In the genomic region with DNA sequence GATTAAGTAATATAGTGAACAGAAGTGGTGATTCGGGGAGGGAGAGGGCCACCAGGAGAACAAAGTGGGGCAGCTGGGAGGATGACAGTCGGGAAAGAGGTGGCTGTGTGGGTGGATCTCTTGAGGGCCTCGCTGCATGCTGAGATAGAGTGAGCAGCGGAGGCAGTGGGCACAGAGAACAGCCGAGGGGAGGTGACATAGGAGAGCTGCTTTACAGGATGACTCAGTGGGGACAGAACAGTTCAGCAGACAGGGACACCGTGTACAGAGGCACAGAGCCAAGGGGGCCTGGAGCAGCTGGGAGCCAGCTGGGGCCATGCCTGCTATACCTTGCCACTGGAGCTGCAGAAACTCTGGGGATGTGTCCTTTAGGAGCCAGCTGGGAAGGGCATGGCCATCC, we compare ENCODE assay signal across 13 cellular contexts.
DNase-seq lines count a peak whose midpoint lies in the region; ATAC-seq, FAIRE-seq and TF ChIP-seq lines count a peak whose summit lies in the region.
"Had no signal": no experiment of that assay in that cellular context is flagged by ENCODE, and none has a peak within 500 bp of the region (broad histone marks: within the 10 kb centered on the region; RNA-seq: fewer than 3 reads in every experiment).

No MANE protein-coding gene starts in this region.

- H3K36me3 Mint-ChIP-seq in stimulated activated memory B cell treated with anti-CD40 and anti-IgM and Interleukin-4, amounts not matched to agents 10 μg/mL and 1 μg/mL and 100 μg/mL, for 72 hours: no peaks in the 10 kb centered on the region
- H3K36me3 Mint-ChIP-seq: activated naive CD4-positive, alpha-beta T cell treated with anti-CD3 and anti-CD28 coated beads, Interleukin-2, amount 50 U/mL, for 72 hours; T-cell had no signal

- no peak overlapping the region for H3K4me3 Mint-ChIP-seq in stimulated activated memory B cell treated with anti-CD40 and anti-IgM and Interleukin-4, amounts not matched to agents 10 μg/mL and 1 μg/mL and 100 μg/mL, for 72 hours
- H3K4me3 Mint-ChIP-seq: T-cell had no signal

- peaks cover 7% of the 10 kb centered on the region for H3K4me1 Mint-ChIP-seq in stimulated activated memory B cell treated with anti-CD40 and anti-IgM and Interleukin-4, amounts not matched to agents 10 μg/mL and 1 μg/mL and 100 μg/mL, for 72 hours
- H3K4me1 Mint-ChIP-seq: T-cell had no signal

- ATAC-seq in left colon (peak; percentile 46), GM21423 (IDR thresholded peaks at IDR 0.05; ENCODE audit: unreplicated experiment) (no peak), GM21576 (IDR thresholded peaks at IDR 0.05; ENCODE audit: unreplicated experiment) (no peak)
- ATAC-seq in stimulated activated memory B cell treated with anti-CD40 and anti-IgM and Interleukin-4, amounts not matched to agents 10 μg/mL and 1 μg/mL and 100 μg/mL, for 72 hours: peak; percentile 5
- ATAC-seq: activated naive CD4-positive, alpha-beta T cell treated with anti-CD3 and anti-CD28 coated beads, Interleukin-2, amount 50 U/mL, for 72 hours had no signal

- no peak for FAIRE-seq in D721Med (lab: Jason Lieb, UNC)
- FAIRE-seq: G401.6 had no signal

- intact Hi-C loops in left colon (cut with DNase I, micrococcal nuclease): no loop called here

- no peaks in the 10 kb centered on the region for H3K9me3 Mint-ChIP-seq in stimulated activated memory B cell treated with anti-CD40 and anti-IgM and Interleukin-4, amounts not matched to agents 10 μg/mL and 1 μg/mL and 100 μg/mL, for 72 hours
- H3K9me3 Mint-ChIP-seq: activated naive CD4-positive, alpha-beta T cell treated with anti-CD3 and anti-CD28 coated beads, Interleukin-2, amount 50 U/mL, for 72 hours; T-cell had no signal

- no peaks in the 10 kb centered on the region for H3K27me3 Mint-ChIP-seq in stimulated activated memory B cell treated with anti-CD40 and anti-IgM and Interleukin-4, amounts not matched to agents 10 μg/mL and 1 μg/mL and 100 μg/mL, for 72 hours
- H3K27me3 Mint-ChIP-seq: T-cell had no signal

- no peak for TF ChIP-seq CTCF in D721Med (IDR thresholded peaks at IDR 0.05; ENCODE audit: insufficient read depth, missing control alignments)

- no peak overlapping the region for H3K27ac Mint-ChIP-seq in stimulated activated memory B cell treated with anti-CD40 and anti-IgM and Interleukin-4, amounts not matched to agents 10 μg/mL and 1 μg/mL and 100 μg/mL, for 72 hours
- H3K27ac Mint-ChIP-seq: activated naive CD4-positive, alpha-beta T cell treated with anti-CD3 and anti-CD28 coated beads, Interleukin-2, amount 50 U/mL, for 72 hours; T-cell had no signal

- DNase-seq in NCI-H1694 treated with DMSO at 0.1 percent for 48 hours (lab: John Stamatoyannopoulos, UW) (peak; percentile 88), SHP77 treated with DMSO at 0.1 percent for 48 hours (lab: John Stamatoyannopoulos, UW) (peak; percentile 98), left colon (no peak), D721Med (ENCODE audit: insufficient read length, low spot score) (no peak), Kasumi-1 (lab: John Stamatoyannopoulos, UW) (no peak)
- DNase-seq: MG63; stimulated activated CD4-positive, alpha-beta T cell treated with anti-CD3 and anti-CD28 coated beads, Interleukin-4, amount 100 ng/mL, for 4 hours had no signal

Comparison
In these comparisons a context has a peak if more than half of its experiments do, and no peak if none do; other contexts are left out.
1. DNase-seq: peak in NCI-H1694 treated with DMSO at 0.1 percent for 48 hours (single experiment) and SHP77 treated with DMSO at 0.1 percent for 48 hours (single experiment); none in left colon (0 of 2), D721Med (single experiment) and Kasumi-1 (0 of 2).
2. ATAC-seq: peak in left colon (single experiment) and stimulated activated memory B cell treated with anti-CD40 and anti-IgM and Interleukin-4, amounts not matched to agents 10 μg/mL and 1 μg/mL and 100 μg/mL, for 72 hours (single experiment); none in GM21423 (single experiment) and GM21576 (single experiment).